ENCODE assay signal across 20 cellular contexts in genomic region chr1:35390600-35391494, GRCh38.
DNase-seq lines count a peak whose midpoint lies in the region; ATAC-seq and FAIRE-seq lines count a peak whose summit lies in the region.
"Had no signal": no experiment of that assay in that cellular context is flagged by ENCODE, and none has a peak within 500 bp of the region (broad histone marks: within the 10 kb centered on the region; RNA-seq: fewer than 3 reads in every experiment).

No MANE protein-coding gene starts in this region.

- peak overlapping the region; percentile 95 for H3K23ac ChIP-seq in mesendoderm (ENCODE audit: low read length)

- no peak overlapping the region for H4K8ac ChIP-seq in mesendoderm (ENCODE audit: low read depth, low read length)

- peak; percentile 82 for FAIRE-seq in endometrium (lab: Jason Lieb, UNC)
- FAIRE-seq: H54 had no signal

- peak overlapping the region; percentile 35 for H3K4me2 ChIP-seq in mesendoderm (ENCODE audit: low read length)

- H3K4me3 ChIP-seq in H7 (ENCODE audit: insufficient read depth, low read depth, low read length) = no peak overlapping the region
- no peak overlapping the region for H3K4me3 ChIP-seq in mesendoderm (ENCODE audit: low read length)
- H3K4me3 ChIP-seq: colonic mucosa, sigmoid colon, SJSA1 had no signal

- DNase-seq in H7 = peak; percentile 56
- DNase-seq in MV-4-11 (lab: John Stamatoyannopoulos, UW) = peak; percentile 21
- peak; percentile 96 for DNase-seq in mesendoderm
- DNase-seq in NCI-H1105 (lab: John Stamatoyannopoulos, UW) = no peak
- no peak for DNase-seq in occipital lobe (lab: John Stamatoyannopoulos, UW)
- DNase-seq: activated CD4-positive, alpha-beta T cell treated with anti-CD3 and anti-CD28 coated beads, Interleukin-2, amount 50 U/mL, for 1 hour; activated CD8-positive, alpha-beta memory T cell treated with anti-CD3 and anti-CD28 coated beads, Interleukin-2, amount 50 U/mL, for 48 hours; CD8-positive, alpha-beta T cell; colonic mucosa; DMS79 treated with DMSO at 0.1 percent for 48 hours; naive B cell; NCI-H1417 treated with DMSO at 0.1 percent for 48 hours; NCI-H774; sigmoid colon had no signal

- no peak overlapping the region for H4K5ac ChIP-seq in mesendoderm (ENCODE audit: low read length)

- H3K4ac ChIP-seq in mesendoderm (ENCODE audit: low read depth, low read length) = peak overlapping the region; percentile 99

- peaks cover 8% of the 10 kb centered on the region for H3K4me1 ChIP-seq in mesendoderm (ENCODE audit: control insufficient read depth, low read depth, low read length)
- H3K4me1 ChIP-seq: colonic mucosa, sigmoid colon, SJSA1 had no signal

- no CpG with 5 or more reads among the region's 10 CpGs for WGBS in mesendoderm (ENCODE audit: extremely low coverage, insufficient coverage, low lambda C conversion rate)

- H3K79me2 ChIP-seq in mesendoderm (ENCODE audit: control insufficient read depth, insufficient read depth, low read length) = no peaks in the 10 kb centered on the region

- no peak overlapping the region for H2BK15ac ChIP-seq in mesendoderm (replicated peaks; ENCODE audit: low read depth)

- no peaks in the 10 kb centered on the region for H3K79me1 ChIP-seq in mesendoderm (ENCODE audit: low read length)

- H3K9ac ChIP-seq in mesendoderm (ENCODE audit: low read length) = peak overlapping the region; percentile 79

- H3K56ac ChIP-seq in mesendoderm (ENCODE audit: low read length) = peak overlapping the region; percentile 97

- peaks cover 13% of the 10 kb centered on the region for H3K36me3 ChIP-seq in H7 (replicated peaks; ENCODE audit: control insufficient read depth, insufficient read depth, low read length)
- H3K36me3 ChIP-seq in mesendoderm (ENCODE audit: control insufficient read depth, insufficient read depth, low read length) = peaks cover 3% of the 10 kb centered on the region

- H3K18ac ChIP-seq in mesendoderm (ENCODE audit: low read length) = peak overlapping the region; percentile 98

- H2BK120ac ChIP-seq in mesendoderm (ENCODE audit: low read depth, low read length) = peak overlapping the region; percentile 94

- peak overlapping the region; percentile 100 for H2BK5ac ChIP-seq in mesendoderm (ENCODE audit: low read length)

- no peak for ATAC-seq in GM21717 (IDR thresholded peaks at IDR 0.05; ENCODE audit: unreplicated experiment)
- ATAC-seq: CD8-positive, alpha-beta T cell; Panc1; stimulated activated memory B cell treated with anti-CD40 and anti-IgM and Interleukin-4, amounts not matched to agents 10 μg/mL and 1 μg/mL and 100 μg/mL, for 72 hours had no signal

- H3K27me3 ChIP-seq in H7 (ENCODE audit: control insufficient read depth, insufficient read depth, low read length) (no peaks in the 10 kb centered on the region), mesendoderm (ENCODE audit: insufficient read depth, low read length, poor library complexity) (no peaks in the 10 kb centered on the region)
- H3K27me3 ChIP-seq: colonic mucosa, sigmoid colon, SJSA1 had no signal

- H2AK5ac ChIP-seq in mesendoderm (ENCODE audit: low read length) = no peak overlapping the region

- H3K27ac ChIP-seq in mesendoderm (ENCODE audit: low read depth, low read length) = peak overlapping the region; percentile 97
- H3K27ac ChIP-seq: colonic mucosa, sigmoid colon, SJSA1 had no signal

Comparison
In these comparisons a context has a peak if more than half of its experiments do, and no peak if none do; other contexts are left out.
1. DNase-seq: peak in H7 (single experiment), MV-4-11 (single experiment) and mesendoderm (single experiment); none in NCI-H1105 (single experiment) and occipital lobe (single experiment).